1 cellular context compared by ENCODE assay signal in genomic region chr13:54241719-54242118, GRCh38.
TF ChIP-seq lines count a peak whose summit lies in the region.

No MANE protein-coding gene starts in this region.

TF ChIP-seq in H1, 55 proteins besides CTCF, POLR2A, EP300 and RAD21 (continued from another document):
- TF ChIP-seq CHD7 (IDR thresholded peaks at IDR 0.05; ENCODE audit: insufficient replicate concordance, low read length) (no peak), ZNF274 (IDR thresholded peaks at IDR 0.05; ENCODE audit: borderline replicate concordance, extremely low read depth, low read length) (no peak), TAF7 (optimal IDR thresholded peaks at IDR 0.05; ENCODE audit: borderline replicate concordance, low read depth, low read length) (no peak)
